ENCODE assay signal across 10 cellular contexts in genomic region chr3:64888840-64889239, GRCh38.
"Had no signal": no experiment of that assay in that cellular context is flagged by ENCODE, and none has a peak within 500 bp of the region (broad histone marks: within the 10 kb centered on the region; RNA-seq: fewer than 3 reads in every experiment).

No MANE protein-coding gene starts in this region.

- ATAC-seq: stimulated activated naive B cell treated with anti-CD40 and anti-IgM and Interleukin-4, amounts not matched to agents 10 μg/mL and 1 μg/mL and 100 μg/mL, for 72 hours; upper lobe of right lung had no signal

- DNase-seq: activated CD4-positive, alpha-beta T cell treated with anti-CD3 and anti-CD28 coated beads, Interleukin-2, amount 50 U/mL, for 4 hours; activated CD4-positive, CD25-positive, alpha-beta regulatory T cell treated with anti-CD3 and anti-CD28 coated beads, Interleukin-2, amount 50 U/mL, for 72 hours; activated gamma-delta T cell; activated T-cell treated with anti-CD3 and anti-CD28 coated beads, Interleukin-2, amount 50 U/mL, for 24 hours; stimulated activated naive B cell treated with anti-CD40 and anti-IgM and Interleukin-4, amounts not matched to agents 10 μg/mL and 1 μg/mL and 100 μg/mL, for 72 hours; substantia nigra; T-helper 9 cell; upper lobe of right lung had no signal

- H3K9me3 ChIP-seq: upper lobe of right lung had no signal

- H3K27ac ChIP-seq: neural progenitor cell, parathyroid adenoma, upper lobe of right lung had no signal

- H3K4me3 ChIP-seq: neural progenitor cell, upper lobe of right lung had no signal

- H3K27me3 ChIP-seq: neural progenitor cell, upper lobe of right lung had no signal

- H3K4me2 ChIP-seq: neural progenitor cell had no signal

- H3K4me1 ChIP-seq: neural progenitor cell, parathyroid adenoma, upper lobe of right lung had no signal

- H3K9ac ChIP-seq: neural progenitor cell, parathyroid adenoma had no signal

- H3K36me3 ChIP-seq: neural progenitor cell, upper lobe of right lung had no signal
